ENCODE assay signal across 6 cellular contexts in genomic region chr4:107114059-107114458, GRCh38.
"Had no signal": no experiment of that assay in that cellular context is flagged by ENCODE, and none has a peak within 500 bp of the region (broad histone marks: within the 10 kb centered on the region; RNA-seq: fewer than 3 reads in every experiment).

No MANE protein-coding gene starts in this region.

- FAIRE-seq: GM12891, GM12892, GM18507, GM19239 had no signal

- DNase-seq: GDM1, GF-D8 had no signal
